ENCODE assay signal across 17 cellular contexts in genomic region chr7:157627033-157627432, GRCh38.
"Had no signal": no experiment of that assay in that cellular context is flagged by ENCODE, and none has a peak within 500 bp of the region (broad histone marks: within the 10 kb centered on the region; RNA-seq: fewer than 3 reads in every experiment).

No MANE protein-coding gene starts in this region.

- ATAC-seq: stimulated activated memory B cell treated with anti-CD40 and anti-IgM and Interleukin-4, amounts not matched to agents 10 μg/mL and 1 μg/mL and 100 μg/mL, for 72 hours had no signal

- H3K79me2 ChIP-seq: hepatocyte had no signal

- H3K4me1 ChIP-seq: left ventricle myocardium inferior, right atrium auricular region, tibial artery, vagina had no signal

- H3K27me3 ChIP-seq: right atrium auricular region, tibial artery, vagina had no signal

- H3K36me3 ChIP-seq: left ventricle myocardium inferior, neutrophil, right atrium auricular region, tibial artery, vagina had no signal

- H3K27ac Mint-ChIP-seq: activated B cell treated with CpG ODN at 0.5 μM for 24 hours; stimulated activated memory B cell treated with anti-CD40 and anti-IgM and Interleukin-4, amounts not matched to agents 10 μg/mL and 1 μg/mL and 100 μg/mL, for 72 hours had no signal

- H3K4me2 ChIP-seq: hepatocyte, smooth muscle cell had no signal

- H3K9me3 ChIP-seq: left ventricle myocardium inferior, neutrophil, right atrium auricular region, tibial artery, vagina had no signal

- H3K4me1 Mint-ChIP-seq: activated B cell treated with CpG ODN at 0.5 μM for 24 hours; stimulated activated memory B cell treated with anti-CD40 and anti-IgM and Interleukin-4, amounts not matched to agents 10 μg/mL and 1 μg/mL and 100 μg/mL, for 72 hours had no signal

- H2AFZ ChIP-seq: hepatocyte had no signal

- H3K36me3 Mint-ChIP-seq: stimulated activated memory B cell treated with anti-CD40 and anti-IgM and Interleukin-4, amounts not matched to agents 10 μg/mL and 1 μg/mL and 100 μg/mL, for 72 hours had no signal

- DNase-seq: activated B cell treated with CpG ODN at 0.5 μM for 24 hours; activated effector memory CD4-positive, alpha-beta T cell treated with Interleukin-2 at 50 U/mL for 16 hours; effector memory CD8-positive, alpha-beta T cell; kidney; left ventricle myocardium inferior; mesenchymal stem cell; T-helper 1 cell; tibial artery had no signal

- H3K4me3 Mint-ChIP-seq: activated B cell treated with CpG ODN at 0.5 μM for 24 hours; stimulated activated memory B cell treated with anti-CD40 and anti-IgM and Interleukin-4, amounts not matched to agents 10 μg/mL and 1 μg/mL and 100 μg/mL, for 72 hours had no signal

- H3K9me3 Mint-ChIP-seq: effector memory CD8-positive, alpha-beta T cell had no signal

- H3K27ac ChIP-seq: coronary artery, epithelial cell of prostate, hepatocyte, left ventricle myocardium inferior, neutrophil, right atrium auricular region, SK-N-MC, tibial artery, vagina had no signal

- H3K4me3 ChIP-seq: coronary artery, hepatocyte, left ventricle myocardium inferior, right atrium auricular region, SK-N-MC, smooth muscle cell, tibial artery, vagina had no signal
